12 cellular contexts compared by ENCODE assay signal in the genomic region with DNA sequence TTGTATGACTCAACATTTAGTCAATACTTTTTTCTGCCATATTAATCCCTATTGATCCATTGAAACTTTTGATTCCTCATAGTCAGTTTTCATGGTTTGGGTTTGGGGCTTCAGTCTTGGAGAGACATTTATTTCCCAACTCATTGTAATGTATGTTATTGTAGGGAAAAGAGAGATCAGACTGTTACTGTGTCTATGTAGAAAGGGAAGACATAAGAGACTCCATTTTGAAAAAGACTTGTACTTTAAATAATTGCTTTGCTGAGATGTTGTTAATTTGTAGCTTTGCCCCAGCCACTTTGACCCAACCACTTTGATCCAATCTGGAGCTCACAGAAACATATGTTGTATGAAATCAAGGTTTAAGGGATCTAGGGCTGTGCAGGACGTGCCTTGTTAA. TPM values are rescaled to one million over a fixed set of nuclear protein-coding genes. Genes with fewer than 3 reads are reported as not detected.
DNase-seq lines count a peak whose midpoint lies in the region; ATAC-seq, FAIRE-seq and TF ChIP-seq lines count a peak whose summit lies in the region.
"Not testable (repeated sequence)": the region's sequence is repeated elsewhere in the genome, so short reads cannot be mapped to it uniquely, and the experiment has no call there.
"Had no signal": no experiment of that assay in that cellular context is flagged by ENCODE, and none has a peak within 500 bp of the region (broad histone marks: within the 10 kb centered on the region; RNA-seq: fewer than 3 reads in every experiment).

No MANE protein-coding gene starts in this region.

- TF ChIP-seq CTCF in D721Med (IDR thresholded peaks at IDR 0.05; ENCODE audit: insufficient read depth, missing control alignments); GM23338 (conservative IDR thresholded peaks at IDR 0.05; ENCODE audit: low read depth in 2 of 2); KMS-11 (conservative IDR thresholded peaks at IDR 0.05; ENCODE audit: low read depth, low read length); OCI-LY3 (IDR thresholded peaks at IDR 0.05; ENCODE audit: low read depth, low read length): not testable (repeated sequence)

- not testable (repeated sequence) for H3K36me3 Mint-ChIP-seq in GM23338 (ENCODE audit: low read depth); natural killer cell treated with Interleukin-12 subunit alpha and Interleukin-12 subunit beta and Interleukin-15 and Interleukin-18, amount 100 ng/mL, for 72 hours

- not testable (repeated sequence) for H3K27ac ChIP-seq in GM23338 (ENCODE audit: low read depth); KMS-11; OCI-LY3 (ENCODE audit: low read length)

- H2AFZ ChIP-seq in GM23338, result peak overlapping the region; percentile 49; the same call in 1 of the 2 replicates
- H2AFZ ChIP-seq in KMS-11 (ENCODE audit: low read depth); OCI-LY3 (ENCODE audit: low read depth, low read length): not testable (repeated sequence)

- not testable (repeated sequence) for H3K27ac Mint-ChIP-seq in GM23338; natural killer cell treated with Interleukin-12 subunit alpha and Interleukin-12 subunit beta and Interleukin-15 and Interleukin-18, amount 100 ng/mL, for 72 hours

- not testable (repeated sequence) for H3K4me1 Mint-ChIP-seq in GM23338; natural killer cell treated with Interleukin-12 subunit alpha and Interleukin-12 subunit beta and Interleukin-15 and Interleukin-18, amount 100 ng/mL, for 72 hours (ENCODE audit: low read depth in 2 of 2)

- not testable (repeated sequence) for H3K27me3 Mint-ChIP-seq in GM23338 (ENCODE audit: insufficient read depth, low read depth, poor library complexity); natural killer cell treated with Interleukin-12 subunit alpha and Interleukin-12 subunit beta and Interleukin-15 and Interleukin-18, amount 100 ng/mL, for 72 hours

- peak; percentile 21 for FAIRE-seq in D721Med (lab: Jason Lieb, UNC)

- H3K9me2 ChIP-seq in GM23338 (ENCODE audit: insufficient read depth), result not testable (repeated sequence)

- not testable (repeated sequence) for H3K27me3 ChIP-seq in GM23338 (ENCODE audit: insufficient read depth); KMS-11 (ENCODE audit: insufficient read depth, low read depth)
- peaks cover 65% of the 10 kb centered on the region for H3K27me3 ChIP-seq in OCI-LY3 (ENCODE audit: low read depth, low read length)

- H3K4me3 ChIP-seq in GM23338; KMS-11 (IDR thresholded peaks at IDR 0.05; ENCODE audit: insufficient read depth, low read depth, low read length); OCI-LY3 (ENCODE audit: low read length): not testable (repeated sequence)

- not testable (repeated sequence) for H3F3A ChIP-seq in GM23338 (replicated peaks; ENCODE audit: low read depth)

- not testable (repeated sequence) for H3K4me3 Mint-ChIP-seq in GM23338
- peak overlapping the region; percentile 27 for H3K4me3 Mint-ChIP-seq in natural killer cell treated with Interleukin-12 subunit alpha and Interleukin-12 subunit beta and Interleukin-15 and Interleukin-18, amount 100 ng/mL, for 72 hours

- not testable (repeated sequence) for H4K20me1 ChIP-seq in GM23338 (replicated peaks; ENCODE audit: insufficient read depth); KMS-11 (ENCODE audit: insufficient read depth); OCI-LY3 (ENCODE audit: insufficient read depth, low read length)

- not testable (repeated sequence) for H3K4me2 ChIP-seq in GM23338
- H3K4me2 ChIP-seq in KMS-11 (0 out of 2 replicates have a peak overlapping the region, but pooled peaks have one; percentile 0), OCI-LY3 (ENCODE audit: low read length) (peak overlapping the region; percentile 52)

- not testable (repeated sequence) for DNase-seq in D721Med (ENCODE audit: insufficient read length, low spot score); GM23338 (ENCODE audit: low spot score); natural killer cell treated with Interleukin-12 subunit alpha and Interleukin-12 subunit beta and Interleukin-15 and Interleukin-18, amount 100 ng/mL, for 72 hours (ENCODE audit: low spot score)

- not testable (repeated sequence) for H3K36me3 ChIP-seq in GM23338 (ENCODE audit: insufficient read depth); KMS-11 (ENCODE audit: insufficient read depth); OCI-LY3 (replicated peaks; ENCODE audit: low read depth, low read length)

- ATAC-seq in GM23338; natural killer cell treated with Interleukin-12 subunit alpha and Interleukin-12 subunit beta and Interleukin-15 and Interleukin-18, amount 100 ng/mL, for 72 hours: not testable (repeated sequence)

- not testable (repeated sequence) for H3K9ac ChIP-seq in KMS-11; OCI-LY3 (ENCODE audit: low read length)

- not testable (repeated sequence) for H3K9me3 ChIP-seq in OCI-LY3 (ENCODE audit: insufficient read depth, low read length)

- H3K79me2 ChIP-seq in GM23338 (replicated peaks; ENCODE audit: insufficient read depth); KMS-11 (ENCODE audit: insufficient read depth, low read depth); OCI-LY3 (ENCODE audit: low read length): not testable (repeated sequence)

- not testable (repeated sequence) for H3K4me1 ChIP-seq in GM23338 (ENCODE audit: insufficient read depth)
- H3K4me1 ChIP-seq in KMS-11 (ENCODE audit: low read depth, poor library complexity, severe bottlenecking) (peaks cover 11% of the 10 kb centered on the region), OCI-LY3 (ENCODE audit: low read length) (peaks cover 14% of the 10 kb centered on the region)

- H3K9me3 Mint-ChIP-seq in GM23338; natural killer cell treated with Interleukin-12 subunit alpha and Interleukin-12 subunit beta and Interleukin-15 and Interleukin-18, amount 100 ng/mL, for 72 hours: not testable (repeated sequence)

RNA-seq across cellular contexts. Expression of gene HORMAD1, which starts 11.7 kb away (rescaled TPM):
- total RNA-seq in GM23338 (2014; rRNA removed; shearing (Covaris generic)), result not detected in 2 replicates
- polyA plus RNA-seq in GM23338 (2016; fragmentation: Nextera tagmentation; extraction: Ambion mirVana), result not detected in 2 replicates
- under 1 TPM; 0.43 to 0.64 TPM for total RNA-seq in natural killer cell treated with Interleukin-12 subunit alpha and Interleukin-12 subunit beta and Interleukin-15 and Interleukin-18, amount 100 ng/mL, for 72 hours
- total RNA-seq: A172; Caco-2; Calu3; CD4-positive, alpha-beta T cell; CD8-positive, alpha-beta T cell; Daoy; G401 had no signal

RNA-seq across cellular contexts. Expression of gene GOLPH3L, which starts 12.1 kb away (rescaled TPM):
- 28.9 and 29.6 TPM in 2 replicates for total RNA-seq in GM23338 (2014; rRNA removed; shearing (Covaris generic))
- polyA plus RNA-seq in GM23338 (2016; fragmentation: Nextera tagmentation; extraction: Ambion mirVana), result 23.5 and 24.6 TPM in 2 replicates
- 10 to 100 TPM; 14.1 to 18.7 TPM for total RNA-seq in natural killer cell treated with Interleukin-12 subunit alpha and Interleukin-12 subunit beta and Interleukin-15 and Interleukin-18, amount 100 ng/mL, for 72 hours

RNA-seq across cellular contexts. Expression of gene CTSS, which starts 56.5 kb away (rescaled TPM):
- not detected in 2 replicates for total RNA-seq in GM23338 (2014; rRNA removed; shearing (Covaris generic))
- 0.16 TPM in 1 of 2 replicates, not detected in the other for polyA plus RNA-seq in GM23338 (2016; fragmentation: Nextera tagmentation; extraction: Ambion mirVana)
- 100 to 1,000 TPM in 1 of 2 donors, 10 to 100 TPM in 1; 76.2 to 248 TPM for total RNA-seq in natural killer cell treated with Interleukin-12 subunit alpha and Interleukin-12 subunit beta and Interleukin-15 and Interleukin-18, amount 100 ng/mL, for 72 hours
- total RNA-seq: G401 had no signal

Comparison
In these comparisons a context has a peak if more than half of its experiments do, and no peak if none do; other contexts are left out.
1. RNA of gene CTSS, which starts 56.5 kb away (total RNA-seq): 76.2 to 248 TPM in natural killer cell treated with Interleukin-12 subunit alpha and Interleukin-12 subunit beta and Interleukin-15 and Interleukin-18, amount 100 ng/mL, for 72 hours; not detected in GM23338; every median in the first group is over 10 times any median in the second.